Comparison of ENCODE assay signal across 20 cellular contexts in genomic region chr6:106670236-106670635, GRCh38.
"Had no signal": no experiment of that assay in that cellular context is flagged by ENCODE, and none has a peak within 500 bp of the region (broad histone marks: within the 10 kb centered on the region; RNA-seq: fewer than 3 reads in every experiment).

No MANE protein-coding gene starts in this region.

- H3K4me3 ChIP-seq: breast epithelium, ovary, prostate gland, spleen, upper lobe of left lung had no signal

- H3K27ac Mint-ChIP-seq: activated CD4-positive, alpha-beta memory T cell treated with anti-CD3 and anti-CD28 coated beads for 36 hours; activated naive CD8-positive, alpha-beta T cell treated with anti-CD3 and anti-CD28 coated beads, Interleukin-2, amount 10 ng/mL, durations not matched to agents 7 days and 5 days; memory B cell; natural killer cell treated with Interleukin-12 subunit alpha and Interleukin-12 subunit beta and Interleukin-15 and Interleukin-18, amount 100 ng/mL, for 72 hours had no signal

- H3K4me1 ChIP-seq: breast epithelium, foreskin keratinocyte, prostate gland, upper lobe of left lung had no signal

- H3K9me3 ChIP-seq: breast epithelium, ovary, prostate gland, spleen, upper lobe of left lung had no signal

- H3K27ac ChIP-seq: breast epithelium, foreskin keratinocyte, ovary, prostate gland, spleen, upper lobe of left lung had no signal

- H3K27me3 ChIP-seq: breast epithelium, foreskin keratinocyte, ovary, spleen, upper lobe of left lung had no signal

- H3K36me3 ChIP-seq: breast epithelium, ovary had no signal

- H3K27me3 Mint-ChIP-seq: activated CD4-positive, alpha-beta memory T cell treated with anti-CD3 and anti-CD28 coated beads for 36 hours; activated naive CD8-positive, alpha-beta T cell treated with anti-CD3 and anti-CD28 coated beads, Interleukin-2, amount 10 ng/mL, durations not matched to agents 7 days and 5 days; central memory CD8-positive, alpha-beta T cell; memory B cell; natural killer cell treated with Interleukin-12 subunit alpha and Interleukin-12 subunit beta and Interleukin-15 and Interleukin-18, amount 100 ng/mL, for 72 hours had no signal

- H3K4me3 Mint-ChIP-seq: activated CD4-positive, alpha-beta memory T cell treated with anti-CD3 and anti-CD28 coated beads for 36 hours; activated naive CD8-positive, alpha-beta T cell treated with anti-CD3 and anti-CD28 coated beads, Interleukin-2, amount 10 ng/mL, durations not matched to agents 7 days and 5 days; central memory CD8-positive, alpha-beta T cell; memory B cell; natural killer cell treated with Interleukin-12 subunit alpha and Interleukin-12 subunit beta and Interleukin-15 and Interleukin-18, amount 100 ng/mL, for 72 hours had no signal

- H3K4me1 Mint-ChIP-seq: activated naive CD8-positive, alpha-beta T cell treated with anti-CD3 and anti-CD28 coated beads, Interleukin-2, amount 10 ng/mL, durations not matched to agents 7 days and 5 days; central memory CD8-positive, alpha-beta T cell had no signal

- ATAC-seq: foreskin keratinocyte; left colon; natural killer cell treated with Interleukin-12 subunit alpha and Interleukin-12 subunit beta and Interleukin-15 and Interleukin-18, amount 100 ng/mL, for 72 hours; stimulated activated naive CD8-positive, alpha-beta T cell treated with anti-CD3 and anti-CD28 coated beads, Interleukin-15, Interleukin-2, amounts not matched to agents 100 U/mL and 50 U/mL, for 24 hours had no signal

- DNase-seq: activated CD4-positive, alpha-beta memory T cell treated with anti-CD3 and anti-CD28 coated beads for 36 hours; activated CD4-positive, alpha-beta T cell treated with anti-CD3 and anti-CD28 coated beads for 4 hours; activated CD4-positive, CD25-positive, alpha-beta regulatory T cell; activated naive CD4-positive, alpha-beta T cell treated with Interleukin-2 at 50 U/mL for 16 hours; activated naive CD8-positive, alpha-beta T cell treated with anti-CD3 and anti-CD28 coated beads, Interleukin-2, amount 10 ng/mL, durations not matched to agents 7 days and 5 days; activated T-cell treated with anti-CD3 and anti-CD28 coated beads, Interleukin-2, amount 50 U/mL, for 48 hours; amniotic stem cell; effector memory CD4-positive, alpha-beta T cell; foreskin keratinocyte; left colon; ovary; spleen; stimulated activated CD4-positive, alpha-beta T cell treated with anti-CD3 and anti-CD28 coated beads, Interleukin-4, amount 100 ng/mL, for 1 hour; stimulated activated naive CD8-positive, alpha-beta T cell treated with anti-CD3 and anti-CD28 coated beads, Interleukin-15, Interleukin-2, amounts not matched to agents 100 U/mL and 50 U/mL, for 24 hours had no signal

- H3K9me3 Mint-ChIP-seq: activated CD4-positive, alpha-beta memory T cell treated with anti-CD3 and anti-CD28 coated beads for 36 hours; activated naive CD8-positive, alpha-beta T cell treated with anti-CD3 and anti-CD28 coated beads, Interleukin-2, amount 10 ng/mL, durations not matched to agents 7 days and 5 days; central memory CD8-positive, alpha-beta T cell; natural killer cell treated with Interleukin-12 subunit alpha and Interleukin-12 subunit beta and Interleukin-15 and Interleukin-18, amount 100 ng/mL, for 72 hours had no signal
